In genomic region chr9:123302348-123303214, GRCh38 we compare ENCODE assay signal across 1 cellular context.
TF ChIP-seq lines count a peak whose summit lies in the region.

No MANE protein-coding gene starts in this region.

TF ChIP-seq in K562, 482 proteins besides CTCF, POLR2A, EP300 and RAD21 (continued from another document and continues in another):
- TF ChIP-seq TGIF2 (CRISPR knock-in tag; IDR thresholded peaks at IDR 0.05) (no peak), SOX6 (IDR thresholded peaks at IDR 0.05) (peak; percentile 82), ILF3 (IDR thresholded peaks at IDR 0.05; ENCODE audit: borderline replicate concordance) (no peak), BRD4 (IDR thresholded peaks at IDR 0.05) (no peak), FUS (optimal IDR thresholded peaks at IDR 0.05; ENCODE audit: low read depth, low read length) (no peak), SMARCC2 (IDR thresholded peaks at IDR 0.05; ENCODE audit: low read depth) (no peak), ZC3H11A (IDR thresholded peaks at IDR 0.05; ENCODE audit: low read depth, low read length) (no peak), ZNF589 (CRISPR knock-in tag; IDR thresholded peaks at IDR 0.05; ENCODE audit: low read depth) (no peak), ZNF444 (CRISPR knock-in tag; IDR thresholded peaks at IDR 0.05) (no peak), ZFX (CRISPR knock-in tag; IDR thresholded peaks at IDR 0.05) (no peak), DMBX1 (CRISPR knock-in tag; IDR thresholded peaks at IDR 0.05; ENCODE audit: borderline replicate concordance) (no peak), TSHZ1 (CRISPR knock-in tag; IDR thresholded peaks at IDR 0.05) (no peak), ZBTB43 (CRISPR knock-in tag; IDR thresholded peaks at IDR 0.05) (no peak), EGR1 (conservative IDR thresholded peaks at IDR 0.05) (no peak), ELF4 (CRISPR knock-in tag; IDR thresholded peaks at IDR 0.05) (0 out of 2 replicates have a peak, but pooled peaks have one; percentile 52), NCOA2 (IDR thresholded peaks at IDR 0.05; ENCODE audit: partially characterized antibody in 2 of 2) (no peak), HNRNPUL1 (IDR thresholded peaks at IDR 0.05; ENCODE audit: low read length) (no peak), MEF2A (IDR thresholded peaks at IDR 0.05; ENCODE audit: control insufficient read depth, low read depth, low read length) (no peak), ZNF239 (CRISPR knock-in tag; IDR thresholded peaks at IDR 0.05) (no peak), ZNF408 (CRISPR knock-in tag; IDR thresholded peaks at IDR 0.05; ENCODE audit: low read depth) (no peak), PURB (CRISPR knock-in tag; IDR thresholded peaks at IDR 0.05; ENCODE audit: low read depth) (no peak), HEY1 (CRISPR knock-in tag; IDR thresholded peaks at IDR 0.05; ENCODE audit: borderline replicate concordance) (no peak), MBD1 (CRISPR knock-in tag; IDR thresholded peaks at IDR 0.05) (no peak), RBM34 (IDR thresholded peaks at IDR 0.05; ENCODE audit: borderline replicate concordance, insufficient read depth, low read length) (no peak), ZNF707 (CRISPR knock-in tag; conservative IDR thresholded peaks at IDR 0.05) (no peak), U2AF1 (optimal IDR thresholded peaks at IDR 0.05; ENCODE audit: low read depth, low read length) (no peak), ZNF830 (CRISPR knock-in tag; IDR thresholded peaks at IDR 0.05) (no peak), KDM4B (IDR thresholded peaks at IDR 0.05; ENCODE audit: borderline replicate concordance in 2 of 2, low read depth in 1 of 2) (no peak), ID3 (CRISPR knock-in tag; IDR thresholded peaks at IDR 0.05) (no peak), ID3 (tag; IDR thresholded peaks at IDR 0.05) (peak; percentile 53), CREBBP (IDR thresholded peaks at IDR 0.05; ENCODE audit: low read depth, low read length) (no peak), THRAP3 (IDR thresholded peaks at IDR 0.05; ENCODE audit: borderline replicate concordance) (no peak), SNAPC5 (CRISPR knock-in tag; IDR thresholded peaks at IDR 0.05) (no peak), KLF10 (CRISPR knock-in tag; IDR thresholded peaks at IDR 0.05) (no peak), PCBP2 (IDR thresholded peaks at IDR 0.05; ENCODE audit: low read depth, low read length, poor library complexity, severe bottlenecking) (no peak), CCAR2 (IDR thresholded peaks at IDR 0.05; ENCODE audit: low read depth, low read length) (no peak), FOXM1 (IDR thresholded peaks at IDR 0.05; ENCODE audit: low read depth) (0 out of 2 replicates have a peak, but pooled peaks have one; percentile 32), FOXM1 (CRISPR knock-in tag; IDR thresholded peaks at IDR 0.05; ENCODE audit: low read depth) (no peak), REST (CRISPR knock-in tag; IDR thresholded peaks at IDR 0.05; ENCODE audit: low read depth) (no peak), ZNF766 (CRISPR knock-in tag; conservative IDR thresholded peaks at IDR 0.05) (peak; percentile 75), BCLAF1 (IDR thresholded peaks at IDR 0.05; ENCODE audit: borderline replicate concordance in 1 of 2, control insufficient read depth in 1 of 2, low read depth in 2 of 2, low read length in 1 of 2) (no peak), FOXO4 (CRISPR knock-in tag; IDR thresholded peaks at IDR 0.05) (no peak), SMARCA4 (IDR thresholded peaks at IDR 0.05) (peak; percentile 80), SRSF9 (IDR thresholded peaks at IDR 0.05; ENCODE audit: borderline replicate concordance, low read depth, low read length) (no peak), RFX7 (CRISPR knock-in tag; IDR thresholded peaks at IDR 0.05) (no peak), ZNF778 (CRISPR knock-in tag; IDR thresholded peaks at IDR 0.05) (no peak), OTX1 (CRISPR knock-in tag; IDR thresholded peaks at IDR 0.05) (peak; percentile 24; the same call in 1 of the 2 replicates), GATAD2B (IDR thresholded peaks at IDR 0.05; ENCODE audit: borderline replicate concordance) (no peak), SRSF7 (optimal IDR thresholded peaks at IDR 0.05; ENCODE audit: low read depth, low read length) (no peak), CCNT2 (IDR thresholded peaks at IDR 0.05; ENCODE audit: borderline replicate concordance, extremely low read depth, insufficient read length, low read depth, low read length) (peak; percentile 61), TCFL5 (CRISPR knock-in tag; conservative IDR thresholded peaks at IDR 0.05) (no peak), ZNF316 (IDR thresholded peaks at IDR 0.05) (peak; percentile 92), CEBPB (tag; IDR thresholded peaks at IDR 0.05) (no peak), UBTF (IDR thresholded peaks at IDR 0.05; ENCODE audit: borderline replicate concordance in 1 of 2, low read depth in 2 of 2, low read length in 2 of 2) (0 out of 4 replicates have a peak, but pooled peaks of 1 of the 2 experiments have one; percentile 14)
